In genomic region chr10:49348593-49348992, GRCh38 we compare ENCODE assay signal across 19 cellular contexts. TPM values are rescaled to one million over a fixed set of nuclear protein-coding genes. Genes with fewer than 3 reads are reported as not detected.
DNase-seq lines count a peak whose midpoint lies in the region; ATAC-seq and TF ChIP-seq lines count a peak whose summit lies in the region.
"Had no signal": no experiment of that assay in that cellular context is flagged by ENCODE, and none has a peak within 500 bp of the region (broad histone marks: within the 10 kb centered on the region; RNA-seq: fewer than 3 reads in every experiment).

No MANE protein-coding gene starts in this region.

- peak; percentile 22 for DNase-seq in activated CD8-positive, alpha-beta memory T cell treated with anti-CD3 and anti-CD28 coated beads, Interleukin-2, amount 10 ng/mL, durations not matched to agents 7 days and 5 days
- no peak for DNase-seq in activated CD8-positive, alpha-beta memory T cell treated with anti-CD3 and anti-CD28 coated beads, Interleukin-2, amount 50 U/mL, for 48 hours
- no peak for DNase-seq in left lung
- DNase-seq in osteocyte (ENCODE audit: extremely low spot score, unreplicated experiment) = peak; percentile 36
- DNase-seq in activated effector memory CD4-positive, alpha-beta T cell treated with anti-CD3 and anti-CD28 coated beads, Interleukin-2, amount 50 U/mL, for 16 hours = no peak
- no peak for DNase-seq in NCI-H748 treated with DMSO at 0.1 percent for 48 hours (lab: John Stamatoyannopoulos, UW)
- DNase-seq: 8988T; ACHN; BE2C; C1 segment of cervical spinal cord; CD4-positive, alpha-beta memory T cell; CD4-positive, CD25-positive, alpha-beta regulatory T cell; CD8-positive, alpha-beta memory T cell; COR-L47; DMS79 treated with DMSO at 0.1 percent for 48 hours; GF-D8 had no signal

- no peaks in the 10 kb centered on the region for H3K9me3 Mint-ChIP-seq in activated CD8-positive, alpha-beta memory T cell treated with anti-CD3 and anti-CD28 coated beads, Interleukin-2, amount 10 ng/mL, durations not matched to agents 7 days and 5 days (ENCODE audit: low read depth)
- H3K9me3 Mint-ChIP-seq in osteocyte (ENCODE audit: unreplicated experiment) = peaks cover 9% of the 10 kb centered on the region

- no peaks in the 10 kb centered on the region for H3K4me1 Mint-ChIP-seq in activated CD8-positive, alpha-beta memory T cell treated with anti-CD3 and anti-CD28 coated beads, Interleukin-2, amount 10 ng/mL, durations not matched to agents 7 days and 5 days
- H3K4me1 Mint-ChIP-seq in osteocyte (ENCODE audit: unreplicated experiment) = peaks cover 4% of the 10 kb centered on the region
- H3K4me1 Mint-ChIP-seq: CD4-positive, alpha-beta memory T cell; CD4-positive, CD25-positive, alpha-beta regulatory T cell; CD8-positive, alpha-beta memory T cell had no signal

- H3K9me3 ChIP-seq in left lung = peaks cover 0 to 10% of the 10 kb centered on the region in 2 donors
- H3K9me3 ChIP-seq: BE2C had no signal

- ATAC-seq in activated CD8-positive, alpha-beta memory T cell treated with anti-CD3 and anti-CD28 coated beads, Interleukin-2, amount 10 ng/mL, durations not matched to agents 7 days and 5 days = no peak
- ATAC-seq in left lung = peak; percentile 29

- no peaks in the 10 kb centered on the region for H3K27me3 ChIP-seq in left lung
- H3K27me3 ChIP-seq: BE2C, BLaER1 had no signal

- no peaks in the 10 kb centered on the region for H3K36me3 Mint-ChIP-seq in activated CD8-positive, alpha-beta memory T cell treated with anti-CD3 and anti-CD28 coated beads, Interleukin-2, amount 10 ng/mL, durations not matched to agents 7 days and 5 days
- H3K36me3 Mint-ChIP-seq in osteocyte (ENCODE audit: unreplicated experiment) = no peaks in the 10 kb centered on the region
- H3K36me3 Mint-ChIP-seq: CD4-positive, alpha-beta memory T cell; CD4-positive, CD25-positive, alpha-beta regulatory T cell had no signal

- H3K27me3 Mint-ChIP-seq in activated CD8-positive, alpha-beta memory T cell treated with anti-CD3 and anti-CD28 coated beads, Interleukin-2, amount 10 ng/mL, durations not matched to agents 7 days and 5 days = peaks cover 26% of the 10 kb centered on the region
- peaks cover 28% of the 10 kb centered on the region for H3K27me3 Mint-ChIP-seq in osteocyte (ENCODE audit: unreplicated experiment)

- no peaks in the 10 kb centered on the region for H3K36me3 ChIP-seq in left lung
- H3K36me3 ChIP-seq: BE2C, BLaER1 had no signal

- H3K4me1 ChIP-seq in left lung = no peaks in the 10 kb centered on the region
- H3K4me1 ChIP-seq: BE2C, BLaER1 had no signal

- TF ChIP-seq CTCF in left lung (IDR thresholded peaks at IDR 0.05) (no peak), osteocyte (IDR thresholded peaks at IDR 0.05) (no peak)

- CTCF ChIA-PET in activated CD8-positive, alpha-beta memory T cell treated with anti-CD3 and anti-CD28 coated beads, Interleukin-2, amount 10 ng/mL, durations not matched to agents 7 days and 5 days (lab: Charles Lee) = no interaction called here

- H3K4me3 ChIP-seq in left lung = no peak overlapping the region
- H3K4me3 ChIP-seq: BLaER1 had no signal

- intact Hi-C loops in left lung (cut with DNase I) = no loop called here

- no peak overlapping the region for H3K4me3 Mint-ChIP-seq in activated CD8-positive, alpha-beta memory T cell treated with anti-CD3 and anti-CD28 coated beads, Interleukin-2, amount 10 ng/mL, durations not matched to agents 7 days and 5 days
- no peak overlapping the region for H3K4me3 Mint-ChIP-seq in osteocyte (ENCODE audit: unreplicated experiment)
- H3K4me3 Mint-ChIP-seq: CD14-positive monocyte; CD4-positive, alpha-beta memory T cell; CD4-positive, CD25-positive, alpha-beta regulatory T cell; CD8-positive, alpha-beta memory T cell had no signal

- no peak overlapping the region for H3K27ac Mint-ChIP-seq in activated CD8-positive, alpha-beta memory T cell treated with anti-CD3 and anti-CD28 coated beads, Interleukin-2, amount 10 ng/mL, durations not matched to agents 7 days and 5 days
- H3K27ac Mint-ChIP-seq in osteocyte (ENCODE audit: unreplicated experiment) = no peak overlapping the region
- H3K27ac Mint-ChIP-seq: CD4-positive, alpha-beta memory T cell; CD4-positive, CD25-positive, alpha-beta regulatory T cell; CD8-positive, alpha-beta memory T cell had no signal

- no peak overlapping the region for H3K27ac ChIP-seq in left lung
- H3K27ac ChIP-seq: BLaER1 had no signal

RNA-seq across cellular contexts. Expression of gene DRGX, which starts 47.3 kb away (rescaled TPM):
- total RNA-seq in activated CD8-positive, alpha-beta memory T cell treated with anti-CD3 and anti-CD28 coated beads, Interleukin-2, amount 10 ng/mL, durations not matched to agents 7 days and 5 days = not detected
- total RNA-seq in left lung (under 1 TPM in 1 of 2 donors, not detected in 1; 0.45 TPM), osteocyte (not detected in 2 replicates)
- total RNA-seq: A673; CD4-positive, alpha-beta memory T cell; CD4-positive, CD25-positive, alpha-beta regulatory T cell; CD8-positive, alpha-beta memory T cell had no signal

RNA-seq across cellular contexts. Expression of gene C10orf71, which starts 49.6 kb away (rescaled TPM):
- total RNA-seq in activated CD8-positive, alpha-beta memory T cell treated with anti-CD3 and anti-CD28 coated beads, Interleukin-2, amount 10 ng/mL, durations not matched to agents 7 days and 5 days = not detected
- total RNA-seq in left lung (not detected), osteocyte (not detected in 2 replicates)
- total RNA-seq: A673; CD4-positive, alpha-beta memory T cell; CD4-positive, CD25-positive, alpha-beta regulatory T cell; CD8-positive, alpha-beta memory T cell had no signal

Comparison
In these comparisons a context has a peak if more than half of its experiments do, and no peak if none do; other contexts are left out.
1. DNase-seq: peak in activated CD8-positive, alpha-beta memory T cell treated with anti-CD3 and anti-CD28 coated beads, Interleukin-2, amount 10 ng/mL, durations not matched to agents 7 days and 5 days (single experiment) and osteocyte (single experiment); none in activated CD8-positive, alpha-beta memory T cell treated with anti-CD3 and anti-CD28 coated beads, Interleukin-2, amount 50 U/mL, for 48 hours (single experiment), left lung (0 of 2), activated effector memory CD4-positive, alpha-beta T cell treated with anti-CD3 and anti-CD28 coated beads, Interleukin-2, amount 50 U/mL, for 16 hours (single experiment) and NCI-H748 treated with DMSO at 0.1 percent for 48 hours (single experiment).